14 cellular contexts compared by ENCODE assay signal in genomic region chr6:147936703-147937102, GRCh38.
DNase-seq lines count a peak whose midpoint lies in the region; TF ChIP-seq lines count a peak whose summit lies in the region.
"Had no signal": no experiment of that assay in that cellular context is flagged by ENCODE, and none has a peak within 500 bp of the region (broad histone marks: within the 10 kb centered on the region; RNA-seq: fewer than 3 reads in every experiment).

No MANE protein-coding gene starts in this region.

- H3K27me3 Mint-ChIP-seq in endothelial cell (ENCODE audit: unreplicated experiment): peaks cover 1% of the 10 kb centered on the region
- H3K27me3 Mint-ChIP-seq: B cell had no signal

- TF ChIP-seq CTCF in mammary epithelial cell (conservative IDR thresholded peaks at IDR 0.05 in 1 of 2, IDR thresholded peaks at IDR 0.05 in 1 of 2; ENCODE audit: extremely low read depth in 1 of 2, insufficient read depth in 1 of 2, low read depth in 1 of 2, low read length in 2 of 2): no peak
- TF ChIP-seq CTCF in endothelial cell (IDR thresholded peaks at IDR 0.05; ENCODE audit: unreplicated experiment): no peak

- DNase-seq in Daoy (ENCODE audit: low read depth): peak; percentile 31
- DNase-seq in HT1080 (ENCODE audit: low read depth): peak; percentile 24
- DNase-seq in mammary epithelial cell: peak; percentile 78
- peak; percentile 41 for DNase-seq in kidney tubule cell (ENCODE audit: low spot score)
- no peak for DNase-seq in endothelial cell (ENCODE audit: low spot score)
- DNase-seq in GOT3 (lab: John Stamatoyannopoulos, UW): no peak
- no peak for DNase-seq in Karpas-422
- DNase-seq: Calu3; CD8-positive, alpha-beta T cell; DMS79 treated with DMSO at 0.1 percent for 48 hours; GM23248; HCEC 1CT had no signal

- no TSS peak for BruUV-seq in mammary epithelial cell (replicated peaks; lab: Mats Ljungman, UMichigan)

- H3K9me3 ChIP-seq in mammary epithelial cell (replicated peaks; ENCODE audit: insufficient read depth, low read length): no peaks in the 10 kb centered on the region
- no peaks in the 10 kb centered on the region for H3K9me3 ChIP-seq in Karpas-422 (ENCODE audit: low read length)
- H3K9me3 ChIP-seq: BLaER1 treated with 17β-estradiol and CSF1 and Interleukin-3, amounts not matched to agents 10 nM and 100 nM had no signal

- WGBS in mammary epithelial cell (ENCODE audit: low coverage, missing lambda C conversion rate): 0% methylated on average over 2 of the region's 2 CpGs

- H4K20me1 ChIP-seq in mammary epithelial cell (ENCODE audit: insufficient read depth, low read length): no peaks in the 10 kb centered on the region
- H4K20me1 ChIP-seq in Karpas-422 (ENCODE audit: insufficient read depth, low read depth, low read length): no peaks in the 10 kb centered on the region
- H4K20me1 ChIP-seq: BLaER1 treated with 17β-estradiol and CSF1 and Interleukin-3, amounts not matched to agents 10 nM and 100 nM had no signal

- H3K9me2 ChIP-seq in Karpas-422 (replicated peaks; ENCODE audit: insufficient read depth, low read length): no peaks in the 10 kb centered on the region

- H3K4me1 Mint-ChIP-seq in endothelial cell (ENCODE audit: unreplicated experiment): peaks cover 2% of the 10 kb centered on the region
- H3K4me1 Mint-ChIP-seq: B cell had no signal

- H3K36me3 ChIP-seq in mammary epithelial cell (ENCODE audit: insufficient read depth, low read length) (no peaks in the 10 kb centered on the region), Karpas-422 (ENCODE audit: insufficient read depth, low read length) (no peaks in the 10 kb centered on the region)
- H3K36me3 ChIP-seq: BLaER1 treated with 17β-estradiol and CSF1 and Interleukin-3, amounts not matched to agents 10 nM and 100 nM had no signal

- H3K9me3 Mint-ChIP-seq in endothelial cell (ENCODE audit: unreplicated experiment): no peaks in the 10 kb centered on the region

- dilution Hi-C loops in mammary epithelial cell (cut with HindIII; ENCODE audit: low sequenced_read_pairs): loop anchor here (5.0 kb wide), 1 partner anchor 36 kb away; no protein-coding TSS in a partner anchor

- no peak overlapping the region for H3K27ac Mint-ChIP-seq in endothelial cell (ENCODE audit: unreplicated experiment)
- H3K27ac Mint-ChIP-seq: B cell; CD8-positive, alpha-beta T cell had no signal

- intact Hi-C loops in mammary epithelial cell (cut with micrococcal nuclease): no loop called here

- H2AFZ ChIP-seq in mammary epithelial cell (ENCODE audit: low read depth, low read length) (peak overlapping the region; percentile 30), Karpas-422 (ENCODE audit: low read length) (no peak overlapping the region)
- H2AFZ ChIP-seq: GM23248 had no signal

- H3K4me1 ChIP-seq in mammary epithelial cell (ENCODE audit: insufficient read depth, low read length): peaks cover 47% of the 10 kb centered on the region
- H3K4me1 ChIP-seq in Karpas-422 (ENCODE audit: low read length): no peaks in the 10 kb centered on the region
- H3K4me1 ChIP-seq: BLaER1 treated with 17β-estradiol and CSF1 and Interleukin-3, amounts not matched to agents 10 nM and 100 nM had no signal

- H3K27me3 ChIP-seq in mammary epithelial cell (ENCODE audit: insufficient read depth, low read length): no peaks in the 10 kb centered on the region
- H3K27me3 ChIP-seq in Karpas-422 (ENCODE audit: low read length): no peaks in the 10 kb centered on the region
- H3K27me3 ChIP-seq: BLaER1 treated with 17β-estradiol and CSF1 and Interleukin-3, amounts not matched to agents 10 nM and 100 nM had no signal

- CTCF ChIA-PET in mammary epithelial cell (lab: Charles Lee; ENCODE audit: low non-redundant PET): no interaction called here

- in situ Hi-C loops in mammary epithelial cell (cut with MboI; ENCODE audit: low sequenced_read_pairs in 2 of 2): no loop called here

- no peak overlapping the region for H3K4me3 Mint-ChIP-seq in endothelial cell (ENCODE audit: unreplicated experiment)
- H3K4me3 Mint-ChIP-seq: B cell; CD8-positive, alpha-beta T cell had no signal

- H3K4me2 ChIP-seq in mammary epithelial cell (ENCODE audit: insufficient read depth, low read depth, low read length) (peak overlapping the region; percentile 42), Karpas-422 (ENCODE audit: low read depth, low read length, poor library complexity, severe bottlenecking) (no peak overlapping the region)
- H3K4me2 ChIP-seq: BLaER1 treated with 17β-estradiol and CSF1 and Interleukin-3, amounts not matched to agents 10 nM and 100 nM had no signal

- H3K4me3 ChIP-seq in mammary epithelial cell (replicated peaks in 1 of 3; ENCODE audit: insufficient read depth in 1 of 3, low read depth in 2 of 3, low read length in 3 of 3) (no peak overlapping the region), Karpas-422 (ENCODE audit: low read length) (no peak overlapping the region)
- H3K4me3 ChIP-seq: BLaER1 treated with 17β-estradiol and CSF1 and Interleukin-3, amounts not matched to agents 10 nM and 100 nM; GM23248 had no signal

- H3K9ac ChIP-seq in mammary epithelial cell (ENCODE audit: insufficient read depth, low read length) (no peak overlapping the region), Karpas-422 (ENCODE audit: low read length) (no peak overlapping the region)
- H3K9ac ChIP-seq: BLaER1 treated with 17β-estradiol and CSF1 and Interleukin-3, amounts not matched to agents 10 nM and 100 nM; GM23248 had no signal

- no peaks in the 10 kb centered on the region for H3K79me2 ChIP-seq in mammary epithelial cell (ENCODE audit: insufficient read depth, low read length)
- no peaks in the 10 kb centered on the region for H3K79me2 ChIP-seq in Karpas-422 (ENCODE audit: low read length)

- H3K36me3 Mint-ChIP-seq in endothelial cell (ENCODE audit: low read depth, unreplicated experiment): no peaks in the 10 kb centered on the region
- H3K36me3 Mint-ChIP-seq: CD8-positive, alpha-beta T cell had no signal

- H3K27ac ChIP-seq in mammary epithelial cell (ENCODE audit: insufficient read depth, low read depth, low read length) (peak overlapping the region; percentile 29), Karpas-422 (ENCODE audit: low read length) (no peak overlapping the region)
- H3K27ac ChIP-seq: BLaER1 treated with 17β-estradiol and CSF1 and Interleukin-3, amounts not matched to agents 10 nM and 100 nM; GM23248 had no signal

Comparison
In these comparisons a context has a peak if more than half of its experiments do, and no peak if none do; other contexts are left out.
1. DNase-seq: peak in Daoy (single experiment), HT1080 (single experiment), mammary epithelial cell (single experiment) and kidney tubule cell (single experiment); none in endothelial cell (single experiment), GOT3 (single experiment) and Karpas-422 (single experiment).